In genomic region chr9:130501645-130502044, GRCh38 we compare ENCODE assay signal across 16 cellular contexts. TPM values are rescaled to one million over a fixed set of nuclear protein-coding genes. Genes with fewer than 3 reads are reported as not detected.
A peak's percentile ranks its signal among the peaks of the same experiment; 100 is the strongest.
DNase-seq lines count a peak whose midpoint lies in the region; ATAC-seq and TF ChIP-seq lines count a peak whose summit lies in the region.
"Had no signal": no experiment of that assay in that cellular context is flagged by ENCODE, and none has a peak within 500 bp of the region (broad histone marks: within the 10 kb centered on the region; RNA-seq: fewer than 3 reads in every experiment).

No MANE protein-coding gene starts in this region.

- TF ChIP-seq EP300 in SK-N-SH (IDR thresholded peaks at IDR 0.05; ENCODE audit: borderline replicate concordance in 1 of 2, low read depth in 1 of 2, low read length in 1 of 2), result no peak

- no peak overlapping the region for H3K4me2 ChIP-seq in SK-N-SH
- H3K4me2 ChIP-seq in hepatocyte, result no peak overlapping the region

- H3K9me3 Mint-ChIP-seq in Caco-2 (ENCODE audit: unreplicated experiment), result no peaks in the 10 kb centered on the region

- H3K27me3 ChIP-seq in SK-N-SH (ENCODE audit: insufficient read depth) (no peaks in the 10 kb centered on the region; the same call in 1 of the 2 replicates), hepatocyte (no peaks in the 10 kb centered on the region), testis (no peaks in the 10 kb centered on the region), Caco-2 (replicated peaks; ENCODE audit: control insufficient read depth, insufficient read depth, low read length) (no peaks in the 10 kb centered on the region)

- H3K4me1 Mint-ChIP-seq in Caco-2 (ENCODE audit: low read depth, unreplicated experiment), result no peaks in the 10 kb centered on the region

- CTCF ChIA-PET in SK-N-SH (lab: Yijun Ruan, JAX) (interaction anchor here (0.6 to 1.4 kb wide), 2 partner anchors 36 to 41 kb away, joined by 3 read pairs; no protein-coding TSS in a partner anchor), RWPE1 (lab: Yijun Ruan, JAX) (interaction anchor here (0.7 kb wide), 1 partner anchor 12 kb away, joined by 3 read pairs; no protein-coding TSS in a partner anchor), Caco-2 (lab: Charles Lee) (no interaction called here)

- H3K36me3 ChIP-seq in SK-N-SH (replicated peaks in 1 of 2; ENCODE audit: control insufficient read depth in 1 of 2, insufficient read depth in 2 of 2, low read length in 1 of 2) (no peaks in the 10 kb centered on the region), hepatocyte (replicated peaks; ENCODE audit: insufficient read depth, low read depth) (no peaks in the 10 kb centered on the region), testis (ENCODE audit: low read depth, missing control alignments) (no peaks in the 10 kb centered on the region), Caco-2 (ENCODE audit: control insufficient read depth, insufficient read depth, low read length) (no peaks in the 10 kb centered on the region)

- no peaks in the 10 kb centered on the region for H3K27me3 Mint-ChIP-seq in Caco-2 (ENCODE audit: insufficient read depth, unreplicated experiment)

- TF ChIP-seq CTCF in SK-N-SH (IDR thresholded peaks at IDR 0.05) (no peak), RWPE1 (conservative IDR thresholded peaks at IDR 0.05; ENCODE audit: low read depth) (no peak), hepatocyte (IDR thresholded peaks at IDR 0.05; ENCODE audit: poor library complexity) (no peak), testis (IDR thresholded peaks at IDR 0.05) (no peak), Caco-2 (IDR thresholded peaks at IDR 0.05; ENCODE audit: insufficient read depth in 1 of 2, low read depth in 1 of 2, low read length in 1 of 2, severe bottlenecking in 1 of 2, unreplicated experiment in 1 of 2) (no peak)

- no peak for TF ChIP-seq POLR2A in testis (IDR thresholded peaks at IDR 0.05)

- H3K27ac Mint-ChIP-seq in Caco-2 (ENCODE audit: unreplicated experiment), result no peak overlapping the region

- intact Hi-C loops in testis (cut with DNase I; ENCODE audit: low total_unique reads) (no loop called here), Caco-2 (cut with micrococcal nuclease; ENCODE audit: unreplicated experiment) (no loop called here)

- no peak overlapping the region for H3K27ac ChIP-seq in SK-N-SH (ENCODE audit: low read depth in 2 of 2, low read length in 1 of 2)
- peak overlapping the region; percentile 1; the same call in 1 of the 2 replicates for H3K27ac ChIP-seq in RWPE1
- peak overlapping the region; percentile 99 for H3K27ac ChIP-seq in hepatocyte
- H3K27ac ChIP-seq in testis, result no peak overlapping the region

- peak; percentile 44 for DNase-seq in SK-N-SH
- DNase-seq in RWPE1 (ENCODE audit: low spot score), result peak; percentile 42
- DNase-seq in hepatocyte (ENCODE audit: low spot score), result no peak
- DNase-seq in testis, result peak; percentile 77
- DNase-seq in NCI-H1436 treated with DMSO at 0.1 percent for 48 hours (lab: John Stamatoyannopoulos, UW), result no peak
- DNase-seq in NCI-H1417 (lab: John Stamatoyannopoulos, UW), result no peak
- DNase-seq in Caco-2, result no peak
- DNase-seq: C1 segment of cervical spinal cord, DMS53, Kasumi-1, NCI-H146, NCI-H2081 treated with DMSO at 0.1 percent for 48 hours, NCI-H524 treated with DMSO at 0.1 percent for 48 hours, SHP77 treated with DMSO at 0.1 percent for 48 hours, T-helper 2 cell had no signal

- H3F3A ChIP-seq in SK-N-SH (replicated peaks; ENCODE audit: insufficient read depth), result no peaks in the 10 kb centered on the region

- H3K36me3 Mint-ChIP-seq in Caco-2 (ENCODE audit: insufficient read depth, unreplicated experiment), result no peaks in the 10 kb centered on the region

- ATAC-seq in SK-N-SH treated with all-trans-retinoic acid at 6 μM for 48 hours, result no peak

- H3K79me2 ChIP-seq in SK-N-SH (ENCODE audit: insufficient read depth) (no peaks in the 10 kb centered on the region), hepatocyte (no peaks in the 10 kb centered on the region)

- H4K20me1 ChIP-seq in SK-N-SH (ENCODE audit: insufficient read depth) (no peaks in the 10 kb centered on the region), hepatocyte (ENCODE audit: insufficient read depth, poor library complexity, severe bottlenecking) (no peaks in the 10 kb centered on the region)

- no peak overlapping the region for H3K4me3 Mint-ChIP-seq in Caco-2 (ENCODE audit: unreplicated experiment)

- no peak overlapping the region for H3K9ac ChIP-seq in SK-N-SH

- BruUV-seq in Caco-2 (replicated peaks; lab: Mats Ljungman, UMichigan), result no TSS peak

- H3K9me2 ChIP-seq in SK-N-SH (no peaks in the 10 kb centered on the region), hepatocyte (replicated peaks; ENCODE audit: insufficient read depth) (no peaks in the 10 kb centered on the region)

- WGBS in SK-N-SH (ENCODE audit: low lambda C conversion rate), result 81% methylated on average over 7 of the region's 9 CpGs
- 97% methylated on average over 9 of the region's 9 CpGs for WGBS in hepatocyte (ENCODE audit: low lambda C conversion rate, missing lambda C conversion rate)
- 55 to 85% methylated on average over 8 to 9 of the region's 9 CpGs for WGBS in testis, 2 donors

- H2AFZ ChIP-seq in SK-N-SH (ENCODE audit: low read depth), result no peak overlapping the region
- H2AFZ ChIP-seq in hepatocyte, result no peak overlapping the region

- POLR2A ChIA-PET in SK-N-SH (lab: Yijun Ruan, JAX), result no interaction called here
- POLR2A ChIA-PET in RWPE1 (lab: Yijun Ruan, JAX; ENCODE audit: low non-redundant PET), result interaction anchor here (0.5 kb wide), 1 partner anchor 78 kb away, joined by 8 read pairs; the partner anchor contains the start of gene FUBP3
- POLR2A ChIA-PET in Caco-2 (lab: Charles Lee), result interaction anchor here (0.5 kb wide), 1 partner anchor 130 kb away, joined by 3 read pairs; no protein-coding TSS in a partner anchor

- H3K4me1 ChIP-seq in SK-N-SH (ENCODE audit: control insufficient read depth in 1 of 2, insufficient read depth in 2 of 2, low read depth in 1 of 2, low read length in 1 of 2), result peaks cover 0 to 16% of the 10 kb centered on the region in 2 experiments; a peak in 1 of 4 replicates
- H3K4me1 ChIP-seq in hepatocyte (ENCODE audit: insufficient read depth), result peaks cover 31% of the 10 kb centered on the region
- no peaks in the 10 kb centered on the region for H3K4me1 ChIP-seq in testis
- H3K4me1 ChIP-seq in Caco-2, result peaks cover 19% of the 10 kb centered on the region

- H3K9me3 ChIP-seq in SK-N-SH, result no peaks in the 10 kb centered on the region
- H3K9me3 ChIP-seq in hepatocyte (ENCODE audit: low read depth), result no peaks in the 10 kb centered on the region
- no peaks in the 10 kb centered on the region for H3K9me3 ChIP-seq in testis
- no peaks in the 10 kb centered on the region for H3K9me3 ChIP-seq in Caco-2

- H3K4me3 ChIP-seq in SK-N-SH (ENCODE audit: low read depth in 2 of 2, low read length in 1 of 2) (no peak overlapping the region), hepatocyte (no peak overlapping the region), testis (no peak overlapping the region), Caco-2 (ENCODE audit: low read depth, low read length) (no peak overlapping the region)

- no peak for TF ChIP-seq RAD21 in SK-N-SH (IDR thresholded peaks at IDR 0.05; ENCODE audit: low read length)

TF ChIP-seq in SK-N-SH, 30 proteins besides CTCF, POLR2A, EP300 and RAD21:
- TF ChIP-seq USF1 (IDR thresholded peaks at IDR 0.05; ENCODE audit: borderline replicate concordance, low read depth) (peak; percentile 43; the same call in 1 of the 2 replicates), FOXJ3 (CRISPR knock-in tag; IDR thresholded peaks at IDR 0.05) (no peak)

TF ChIP-seq in SK-N-SH treated with all-trans-retinoic acid at 6 μM for 48 hours, 23 proteins besides CTCF, POLR2A, EP300 and RAD21:
- TF ChIP-seq ZNF565 (CRISPR knock-in tag; conservative IDR thresholded peaks at IDR 0.05; ENCODE audit: low read depth) (no peak), ZNF70 (CRISPR knock-in tag; IDR thresholded peaks at IDR 0.05) (no peak), ZC3H10 (CRISPR knock-in tag; IDR thresholded peaks at IDR 0.05) (no peak)

RNA-seq across cellular contexts. Expression of gene ASS1, which starts 56.9 kb away (rescaled TPM):
- 0.49 and 0.59 TPM in 2 replicates for polyA plus RNA-seq in SK-N-SH (2012; rRNA removed)
- 0.34 and 0.84 TPM in 2 replicates for polyA plus RNA-seq in SK-N-SH (2012; cell fraction: cytosol; rRNA removed)
- polyA plus RNA-seq in SK-N-SH (2012; cell fraction: nucleus; rRNA removed), result 0.29 TPM in 2 replicates
- 292 and 321 TPM in 2 replicates for total RNA-seq in hepatocyte
- 103 and 145 TPM in 2 replicates for polyA plus RNA-seq in hepatocyte
- total RNA-seq in testis, result 100 to 1,000 TPM in 1 of 2 donors, 10 to 100 TPM in 1; 68.5 to 153 TPM
- polyA plus RNA-seq in testis (ENCODE audit: insufficient read depth, low read depth, low replicate concordance), result 90.2 TPM
- 76.9 and 118 TPM in 2 replicates for total RNA-seq in Caco-2 (2022)

Comparison
In these comparisons a context has a peak if more than half of its experiments do, and no peak if none do; other contexts are left out.
1. DNase-seq: peak in SK-N-SH (single experiment), RWPE1 (single experiment) and testis (single experiment); none in hepatocyte (single experiment), NCI-H1436 treated with DMSO at 0.1 percent for 48 hours (single experiment), NCI-H1417 (0 of 3) and Caco-2 (0 of 2).
2. H3K27ac ChIP-seq: peak in RWPE1 (single experiment) and hepatocyte (single experiment); none in SK-N-SH (0 of 2) and testis (0 of 2).